ENCODE assay signal across 1 cellular context in the genomic region with DNA sequence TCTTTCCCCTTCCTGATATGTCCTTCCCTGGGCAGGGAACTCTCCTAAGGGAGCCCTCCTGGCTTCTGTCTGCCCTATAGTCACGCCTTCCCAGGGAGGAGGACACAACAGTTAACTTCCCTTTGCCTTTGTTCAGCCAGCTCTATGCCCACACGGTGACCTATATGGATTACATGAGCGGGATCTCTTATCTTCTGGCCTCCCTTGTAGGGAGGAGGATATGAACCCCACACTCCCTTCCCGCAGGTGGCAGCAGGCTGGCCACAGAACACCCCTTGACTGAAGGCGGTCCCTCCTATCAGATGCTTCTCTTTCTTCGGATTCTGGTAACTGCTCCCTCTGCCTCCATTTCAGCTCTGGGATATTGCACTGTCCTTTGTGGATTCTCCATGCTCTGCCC.
TF ChIP-seq lines count a peak whose summit lies in the region.

No MANE protein-coding gene starts in this region.

TF ChIP-seq in endothelial cell of umbilical vein, 7 proteins besides CTCF, POLR2A, EP300 and RAD21:
- TF ChIP-seq MYC (IDR thresholded peaks at IDR 0.05; ENCODE audit: low read depth, low read length) (no peak), GATA2 (IDR thresholded peaks at IDR 0.05; ENCODE audit: insufficient read depth, insufficient read length, low read depth, low read length) (no peak), POLR2AphosphoS5 (IDR thresholded peaks at IDR 0.05; ENCODE audit: insufficient read depth, low read depth, low read length) (no peak), EZH2 (IDR thresholded peaks at IDR 0.05; ENCODE audit: borderline replicate concordance, low read depth, low read length, severe bottlenecking) (no peak), JUN (IDR thresholded peaks at IDR 0.05; ENCODE audit: borderline replicate concordance, insufficient read depth, insufficient read length, low read depth) (no peak), FOS (IDR thresholded peaks at IDR 0.05; ENCODE audit: borderline replicate concordance, insufficient read depth, low read length) (no peak)
- TF ChIP-seq, protein P1, sequence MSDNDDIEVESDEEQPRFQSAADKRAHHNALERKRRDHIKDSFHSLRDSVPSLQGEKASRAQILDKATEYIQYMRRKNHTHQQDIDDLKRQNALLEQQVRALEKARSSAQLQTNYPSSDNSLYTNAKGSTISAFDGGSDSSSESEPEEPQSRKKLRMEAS (IDR thresholded peaks at IDR 0.05; ENCODE audit: insufficient read depth, insufficient read length): no peak
